In the genomic region with DNA sequence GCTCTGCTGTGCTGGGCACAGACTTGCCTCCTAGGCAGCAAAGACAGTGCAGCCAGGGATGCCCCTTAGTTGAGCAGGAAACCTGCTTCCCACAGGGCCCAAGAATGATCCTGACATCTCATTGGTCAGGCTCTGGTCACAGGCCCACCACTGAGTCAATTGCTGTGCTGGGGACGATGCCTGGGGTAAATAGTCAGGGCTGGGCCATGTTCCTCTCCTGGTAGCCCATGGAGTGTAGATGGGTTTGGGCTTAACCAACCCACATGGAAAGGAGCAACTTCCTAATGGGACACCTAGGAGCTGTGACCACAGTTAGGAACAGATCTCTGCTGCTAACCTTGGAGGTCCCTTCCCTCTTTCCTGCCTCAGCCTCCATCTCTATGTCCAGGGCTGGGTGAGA, we compare ENCODE assay signal across 27 cellular contexts.
"Had no signal": no experiment of that assay in that cellular context is flagged by ENCODE, and none has a peak within 500 bp of the region (broad histone marks: within the 10 kb centered on the region; RNA-seq: fewer than 3 reads in every experiment).

No MANE protein-coding gene starts in this region.

- H3K9ac ChIP-seq: SK-N-SH had no signal

- H3K27ac Mint-ChIP-seq: activated CD8-positive, alpha-beta T cell treated with anti-CD3 and anti-CD28 coated beads, Interleukin-2, amount 10 ng/mL, durations not matched to agents 7 days and 5 days; activated naive CD4-positive, alpha-beta T cell treated with anti-CD3 and anti-CD28 coated beads, Interleukin-2, amount 10 ng/mL, durations not matched to agents 7 days and 5 days; activated naive CD8-positive, alpha-beta T cell; activated naive CD8-positive, alpha-beta T cell treated with anti-CD3 and anti-CD28 coated beads, Interleukin-2, amount 50 U/mL, for 24 hours; T-helper 1 cell treated with Interleukin-12 subunit alpha and Interleukin-12 subunit beta and Interleukin-4 antibody, amounts not matched to agents 30 μg/mL and 1 μg/mL, for 36 hours; T-helper 2 cell treated with Interferon-gamma antibody and Interleukin-4, amounts not matched to agents 5 μg/mL and 100 μg/mL, for 36 hours; WTC11 had no signal

- H3K27me3 ChIP-seq: brain microvascular endothelial cell, cardiac muscle cell, SJSA1 had no signal

- H3K27me3 Mint-ChIP-seq: activated naive CD4-positive, alpha-beta T cell treated with anti-CD3 and anti-CD28 coated beads, Interleukin-2, amount 10 ng/mL, durations not matched to agents 7 days and 5 days had no signal

- H3K4me3 Mint-ChIP-seq: activated CD8-positive, alpha-beta T cell treated with anti-CD3 and anti-CD28 coated beads, Interleukin-2, amount 10 ng/mL, durations not matched to agents 7 days and 5 days; activated naive CD4-positive, alpha-beta T cell treated with anti-CD3 and anti-CD28 coated beads, Interleukin-2, amount 10 ng/mL, durations not matched to agents 7 days and 5 days; activated naive CD8-positive, alpha-beta T cell; activated naive CD8-positive, alpha-beta T cell treated with anti-CD3 and anti-CD28 coated beads, Interleukin-2, amount 50 U/mL, for 24 hours; T-helper 1 cell treated with Interleukin-12 subunit alpha and Interleukin-12 subunit beta and Interleukin-4 antibody, amounts not matched to agents 30 μg/mL and 1 μg/mL, for 36 hours; T-helper 2 cell treated with Interferon-gamma antibody and Interleukin-4, amounts not matched to agents 5 μg/mL and 100 μg/mL, for 36 hours; WTC11 had no signal

- H3K36me3 ChIP-seq: brain microvascular endothelial cell, cardiac muscle cell, SJSA1 had no signal

- H3K9me3 Mint-ChIP-seq: T-helper 1 cell treated with Interleukin-12 subunit alpha and Interleukin-12 subunit beta and Interleukin-4 antibody, amounts not matched to agents 30 μg/mL and 1 μg/mL, for 36 hours; T-helper 2 cell treated with Interferon-gamma antibody and Interleukin-4, amounts not matched to agents 5 μg/mL and 100 μg/mL, for 36 hours had no signal

- H3K27ac ChIP-seq: brain microvascular endothelial cell, cardiac muscle cell, SJSA1 had no signal

- H3K9me3 ChIP-seq: SJSA1, SK-N-SH had no signal

- H3K36me3 Mint-ChIP-seq: activated naive CD4-positive, alpha-beta T cell treated with anti-CD3 and anti-CD28 coated beads, Interleukin-2, amount 10 ng/mL, durations not matched to agents 7 days and 5 days; activated naive CD8-positive, alpha-beta T cell; WTC11 had no signal

- DNase-seq: activated CD4-positive, alpha-beta T cell treated with anti-CD3 and anti-CD28 coated beads for 48 hours; activated CD4-positive, CD25-positive, alpha-beta regulatory T cell treated with anti-CD3 and anti-CD28 coated beads, Interleukin-2, amount 50 U/mL, for 72 hours; activated CD8-positive, alpha-beta memory T cell treated with anti-CD3 and anti-CD28 coated beads, Interleukin-2, amount 50 U/mL, for 48 hours; activated CD8-positive, alpha-beta T cell treated with anti-CD3 and anti-CD28 coated beads, Interleukin-2, amount 10 ng/mL, durations not matched to agents 7 days and 5 days; activated effector memory CD4-positive, alpha-beta T cell treated with Interleukin-2 at 50 U/mL for 16 hours; activated naive CD4-positive, alpha-beta T cell treated with anti-CD3 and anti-CD28 coated beads, Interleukin-2, amount 10 ng/mL, durations not matched to agents 7 days and 5 days; activated naive CD8-positive, alpha-beta T cell treated with anti-CD3 and anti-CD28 coated beads, Interleukin-2, amount 50 U/mL, for 24 hours; activated T-cell treated with anti-CD3 and anti-CD28 coated beads, Interleukin-2, amount 50 U/mL, for 48 hours; aorta; brain microvascular endothelial cell; IMR-90; NCI-H1048; NCI-H1105 treated with DMSO at 0.1 percent for 48 hours; NCI-H1436; NCI-H1694 treated with DMSO at 0.1 percent for 48 hours; NCI-H2029; NCI-H345; NCI-H524 treated with DMSO at 0.1 percent for 48 hours; SHP77 treated with DMSO at 0.1 percent for 48 hours; SK-N-SH had no signal

- H3K4me1 Mint-ChIP-seq: activated naive CD4-positive, alpha-beta T cell treated with anti-CD3 and anti-CD28 coated beads, Interleukin-2, amount 10 ng/mL, durations not matched to agents 7 days and 5 days; activated naive CD8-positive, alpha-beta T cell treated with anti-CD3 and anti-CD28 coated beads, Interleukin-2, amount 50 U/mL, for 24 hours; WTC11 had no signal

- H3K4me3 ChIP-seq: cardiac muscle cell, K562, SJSA1 had no signal

- H3K9me2 ChIP-seq: SK-N-SH had no signal

- H3K4me1 ChIP-seq: SJSA1 had no signal

- H3K4me2 ChIP-seq: SK-N-SH had no signal
